Comparison of ENCODE assay signal across 12 cellular contexts in the genomic region with DNA sequence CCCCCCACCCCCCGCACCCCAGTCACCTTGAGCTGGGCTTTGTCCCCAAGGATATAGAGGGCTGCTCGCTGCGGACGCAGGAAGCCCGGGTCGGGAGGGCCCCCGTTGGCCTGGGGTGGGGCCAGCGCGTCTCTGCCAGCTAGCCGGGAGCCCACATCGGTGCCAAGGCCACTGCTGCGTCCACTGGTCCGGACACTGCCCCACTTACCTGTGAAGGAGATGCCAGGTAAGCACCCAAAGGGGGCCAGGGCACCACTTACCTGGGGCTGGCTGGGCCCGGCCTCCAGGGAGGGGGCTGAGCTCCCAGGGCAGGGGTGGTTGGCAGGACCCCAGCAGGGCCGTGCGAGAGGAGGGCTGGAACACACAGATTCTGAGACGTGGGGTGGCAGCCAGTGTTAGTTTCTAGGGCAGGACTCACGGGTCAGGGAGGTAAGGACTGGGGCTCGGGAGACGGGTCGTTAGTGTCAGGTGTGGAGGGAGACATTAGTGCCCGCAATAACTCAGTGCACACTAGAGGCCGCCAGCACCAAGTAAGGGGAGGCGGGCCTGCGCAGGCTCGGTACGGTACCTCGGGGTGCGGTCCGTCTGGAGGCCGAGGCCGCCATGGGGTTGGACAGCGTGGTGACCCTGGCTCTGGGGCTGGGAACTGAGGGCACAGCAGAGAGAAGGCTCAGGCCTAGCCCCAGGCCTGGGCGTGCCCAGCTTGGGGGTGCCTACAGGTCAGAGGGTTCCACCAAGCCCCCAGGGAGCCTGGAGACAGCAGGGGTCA. TPM values are rescaled to one million over a fixed set of nuclear protein-coding genes. Genes with fewer than 3 reads are reported as not detected.
A peak's percentile ranks its signal among the peaks of the same experiment; 100 is the strongest.
DNase-seq lines count a peak whose midpoint lies in the region; ATAC-seq and TF ChIP-seq lines count a peak whose summit lies in the region.
"Had no signal": no experiment of that assay in that cellular context is flagged by ENCODE, and none has a peak within 500 bp of the region (broad histone marks: within the 10 kb centered on the region; RNA-seq: fewer than 3 reads in every experiment).

No MANE protein-coding gene starts in this region.

- H3K4me3 ChIP-seq in NB4 (ENCODE audit: low read depth, low read length) (no peak overlapping the region), choroid plexus epithelial cell (ENCODE audit: low read depth, low read length) (no peak overlapping the region)
- H3K4me3 ChIP-seq: BLaER1 treated with 17β-estradiol and CSF1 and Interleukin-3, amounts not matched to agents 10 nM and 100 nM; skin epidermis had no signal

- H3K4me3 Mint-ChIP-seq in stimulated activated memory B cell treated with anti-CD40 and anti-IgM and Interleukin-4, amounts not matched to agents 10 μg/mL and 1 μg/mL and 100 μg/mL, for 72 hours: no peak overlapping the region
- H3K4me3 Mint-ChIP-seq: activated naive CD4-positive, alpha-beta T cell treated with anti-CD3 and anti-CD28 coated beads, Interleukin-2, amount 10 ng/mL, durations not matched to agents 7 days and 5 days had no signal

- DNase-seq in Right ventricle myocardium inferior (ENCODE audit: missing footprints): peak; percentile 58
- DNase-seq in Right ventricle myocardium superior: no peak
- DNase-seq in NB4 (ENCODE audit: low read depth): no peak
- no peak for DNase-seq in choroid plexus epithelial cell (ENCODE audit: low read depth)
- DNase-seq in activated CD8-positive, alpha-beta memory T cell treated with anti-CD3 and anti-CD28 coated beads, Interleukin-2, amount 50 U/mL, for 48 hours: no peak
- no peak for DNase-seq in kidney tubule cell (ENCODE audit: low spot score)
- DNase-seq: activated naive CD4-positive, alpha-beta T cell treated with anti-CD3 and anti-CD28 coated beads, Interleukin-2, amount 10 ng/mL, durations not matched to agents 7 days and 5 days; NCI-H2081 treated with DMSO at 0.1 percent for 48 hours had no signal

- intact Hi-C loops in Right ventricle myocardium inferior (cut with DNase I): no loop called here
- intact Hi-C loops in Right ventricle myocardium superior (cut with DNase I): no loop called here

- ATAC-seq in Right ventricle myocardium inferior: no peak
- no peak for ATAC-seq in Right ventricle myocardium superior (ENCODE audit: poor library complexity)
- ATAC-seq in stimulated activated memory B cell treated with anti-CD40 and anti-IgM and Interleukin-4, amounts not matched to agents 10 μg/mL and 1 μg/mL and 100 μg/mL, for 72 hours: peak; percentile 24
- no peak for ATAC-seq in HG02610 (IDR thresholded peaks at IDR 0.05; ENCODE audit: unreplicated experiment)

- peaks cover 66% of the 10 kb centered on the region for H3K36me3 Mint-ChIP-seq in stimulated activated memory B cell treated with anti-CD40 and anti-IgM and Interleukin-4, amounts not matched to agents 10 μg/mL and 1 μg/mL and 100 μg/mL, for 72 hours

- no peak for TF ChIP-seq POLR2A in NB4 (IDR thresholded peaks at IDR 0.05; ENCODE audit: extremely low read depth, insufficient read length)

- no peak overlapping the region for H3K27ac Mint-ChIP-seq in stimulated activated memory B cell treated with anti-CD40 and anti-IgM and Interleukin-4, amounts not matched to agents 10 μg/mL and 1 μg/mL and 100 μg/mL, for 72 hours
- H3K27ac Mint-ChIP-seq: activated naive CD4-positive, alpha-beta T cell treated with anti-CD3 and anti-CD28 coated beads, Interleukin-2, amount 10 ng/mL, durations not matched to agents 7 days and 5 days had no signal

- peaks cover 13% of the 10 kb centered on the region for H3K4me1 Mint-ChIP-seq in stimulated activated memory B cell treated with anti-CD40 and anti-IgM and Interleukin-4, amounts not matched to agents 10 μg/mL and 1 μg/mL and 100 μg/mL, for 72 hours

- H3K27me3 Mint-ChIP-seq in stimulated activated memory B cell treated with anti-CD40 and anti-IgM and Interleukin-4, amounts not matched to agents 10 μg/mL and 1 μg/mL and 100 μg/mL, for 72 hours: no peaks in the 10 kb centered on the region
- H3K27me3 Mint-ChIP-seq: activated naive CD4-positive, alpha-beta T cell treated with anti-CD3 and anti-CD28 coated beads, Interleukin-2, amount 10 ng/mL, durations not matched to agents 7 days and 5 days had no signal

- no peaks in the 10 kb centered on the region for H3K9me3 Mint-ChIP-seq in stimulated activated memory B cell treated with anti-CD40 and anti-IgM and Interleukin-4, amounts not matched to agents 10 μg/mL and 1 μg/mL and 100 μg/mL, for 72 hours
- H3K9me3 Mint-ChIP-seq: activated naive CD4-positive, alpha-beta T cell treated with anti-CD3 and anti-CD28 coated beads, Interleukin-2, amount 10 ng/mL, durations not matched to agents 7 days and 5 days had no signal

- TF ChIP-seq CTCF in NB4 (IDR thresholded peaks at IDR 0.05; ENCODE audit: low read depth, low read length) (peak; percentile 1), choroid plexus epithelial cell (conservative IDR thresholded peaks at IDR 0.05; ENCODE audit: low read depth, low read length) (peak; percentile 33)

RNA-seq across cellular contexts. Expression of a gene that starts 18.2 kb away (rescaled TPM):
- 47.7 TPM for total RNA-seq in Right ventricle myocardium inferior
- total RNA-seq in Right ventricle myocardium superior: 46.6 TPM

RNA-seq across cellular contexts. Expression of a gene that starts 24.7 kb away (rescaled TPM):
- total RNA-seq in Right ventricle myocardium inferior: not detected
- total RNA-seq in Right ventricle myocardium superior: not detected

RNA-seq across cellular contexts. Expression of a gene that starts 30.0 kb away (rescaled TPM):
- not detected for total RNA-seq in Right ventricle myocardium inferior
- total RNA-seq in Right ventricle myocardium superior: not detected

RNA-seq across cellular contexts. Expression of a gene that starts 50.9 kb away (rescaled TPM):
- total RNA-seq in Right ventricle myocardium inferior (24.9 TPM), Right ventricle myocardium superior (25.3 TPM)

RNA-seq across cellular contexts. Expression of a gene that starts 51.4 kb away (rescaled TPM):
- total RNA-seq in Right ventricle myocardium inferior (26.7 TPM), Right ventricle myocardium superior (28.8 TPM)
